19 cellular contexts compared by ENCODE assay signal in genomic region chr7:107430057-107430456, GRCh38. TPM values are rescaled to one million over a fixed set of nuclear protein-coding genes. Genes with fewer than 3 reads are reported as not detected.
DNase-seq lines count a peak whose midpoint lies in the region; ATAC-seq, FAIRE-seq and TF ChIP-seq lines count a peak whose summit lies in the region.
"Had no signal": no experiment of that assay in that cellular context is flagged by ENCODE, and none has a peak within 500 bp of the region (broad histone marks: within the 10 kb centered on the region; RNA-seq: fewer than 3 reads in every experiment).

No MANE protein-coding gene starts in this region.

- H3K4me3 ChIP-seq in HepG2 (replicated peaks in 1 of 3; ENCODE audit: insufficient read depth in 1 of 3, low read depth in 2 of 3, low read length in 3 of 3) (no peak overlapping the region), right lobe of liver (no peak overlapping the region)
- H3K4me3 ChIP-seq: BLaER1, GM23248 had no signal

- H3K27me3 ChIP-seq in HepG2 (ENCODE audit: control insufficient read depth in 1 of 2, insufficient read depth in 2 of 2, low read length in 2 of 2) = no peaks in the 10 kb centered on the region
- H3K27me3 ChIP-seq in right lobe of liver = no peaks in the 10 kb centered on the region
- H3K27me3 ChIP-seq: BLaER1 had no signal

- no peak overlapping the region for H2AFZ ChIP-seq in HepG2 (ENCODE audit: low read length)
- H2AFZ ChIP-seq: GM23248 had no signal

- peaks cover 27 to 42% of the 10 kb centered on the region in 2 donors for H3K36me3 Mint-ChIP-seq in stimulated activated naive B cell treated with anti-CD40 and anti-IgM and Interleukin-4, amounts not matched to agents 10 μg/mL and 1 μg/mL and 100 μg/mL, for 72 hours

- peaks cover 3 to 9% of the 10 kb centered on the region in 2 donors for H3K9me3 Mint-ChIP-seq in stimulated activated naive B cell treated with anti-CD40 and anti-IgM and Interleukin-4, amounts not matched to agents 10 μg/mL and 1 μg/mL and 100 μg/mL, for 72 hours

- TF ChIP-seq CTCF in HepG2 (CRISPR knock-in tag; IDR thresholded peaks at IDR 0.05) = no peak
- no peak for TF ChIP-seq CTCF in right lobe of liver (IDR thresholded peaks at IDR 0.05)

- POLR2A ChIA-PET in HepG2 (lab: Yijun Ruan, JAX) = no interaction called here

- no peaks in the 10 kb centered on the region for H3K4me1 ChIP-seq in HepG2 (ENCODE audit: insufficient read depth, low read length)
- no peaks in the 10 kb centered on the region for H3K4me1 ChIP-seq in right lobe of liver
- H3K4me1 ChIP-seq: BLaER1 had no signal

- H3K79me2 ChIP-seq in HepG2 (ENCODE audit: insufficient read depth, low read length) = no peaks in the 10 kb centered on the region

- H3K9me3 ChIP-seq in HepG2 (ENCODE audit: low read length) (no peaks in the 10 kb centered on the region), right lobe of liver (no peaks in the 10 kb centered on the region)

- no peak for FAIRE-seq in HepG2 (lab: Jason Lieb, UNC)
- FAIRE-seq: H54 had no signal

- no peak for TF ChIP-seq POLR2A in HepG2 (IDR thresholded peaks at IDR 0.05; ENCODE audit: insufficient read depth in 1 of 2, low read depth in 2 of 2, low read length in 2 of 2)
- TF ChIP-seq POLR2A in right lobe of liver (IDR thresholded peaks at IDR 0.05) = no peak

- peaks cover 6 to 15% of the 10 kb centered on the region in 2 donors for H3K4me1 Mint-ChIP-seq in stimulated activated naive B cell treated with anti-CD40 and anti-IgM and Interleukin-4, amounts not matched to agents 10 μg/mL and 1 μg/mL and 100 μg/mL, for 72 hours

- TF ChIP-seq RAD21 in HepG2 (CRISPR knock-in tag; IDR thresholded peaks at IDR 0.05) = no peak

- no peaks in the 10 kb centered on the region for H3K27me3 Mint-ChIP-seq in stimulated activated naive B cell treated with anti-CD40 and anti-IgM and Interleukin-4, amounts not matched to agents 10 μg/mL and 1 μg/mL and 100 μg/mL, for 72 hours

- H3K9ac ChIP-seq in HepG2 (ENCODE audit: insufficient read depth, low read depth, low read length) = no peak overlapping the region
- H3K9ac ChIP-seq: BLaER1, GM23248 had no signal

- no peaks in the 10 kb centered on the region for H4K20me1 ChIP-seq in HepG2 (ENCODE audit: insufficient read depth, low read length)
- H4K20me1 ChIP-seq: BLaER1 had no signal

- TSS peak; percentile 23 for BruUV-seq in HepG2 (replicated peaks; lab: Mats Ljungman, UMichigan)

- no peak for ATAC-seq in HepG2
- no peak for ATAC-seq in right lobe of liver
- peak; percentile 54 to 63 for ATAC-seq in stimulated activated naive B cell treated with anti-CD40 and anti-IgM and Interleukin-4, amounts not matched to agents 10 μg/mL and 1 μg/mL and 100 μg/mL, for 72 hours (replicated peaks)
- no peak for ATAC-seq in HG03139 (IDR thresholded peaks at IDR 0.05; ENCODE audit: unreplicated experiment)
- ATAC-seq: CD8-positive, alpha-beta T cell had no signal

- H3K4me3 Mint-ChIP-seq in stimulated activated naive B cell treated with anti-CD40 and anti-IgM and Interleukin-4, amounts not matched to agents 10 μg/mL and 1 μg/mL and 100 μg/mL, for 72 hours = no peak overlapping the region
- H3K4me3 Mint-ChIP-seq: CD14-positive monocyte; CD8-positive, alpha-beta T cell had no signal

- CTCF ChIA-PET in HepG2 (lab: Yijun Ruan, JAX; ENCODE audit: low intra/inter-chr PET ratio, low total read pairs) = no interaction called here

- no peak for TF ChIP-seq EP300 in HepG2 (IDR thresholded peaks at IDR 0.05; ENCODE audit: low read depth in 2 of 2, low read length in 2 of 2)
- no peak for TF ChIP-seq EP300 in HepG2 (CRISPR knock-in tag; IDR thresholded peaks at IDR 0.05; ENCODE audit: borderline replicate concordance)

- intact Hi-C loops in HepG2 (cut with micrococcal nuclease; ENCODE audit: unreplicated experiment) (no loop called here), right lobe of liver (cut with DNase I) (no loop called here)

- H3K27ac ChIP-seq in HepG2 (ENCODE audit: extremely low read length, insufficient read depth, low read length) = no peak overlapping the region
- no peak overlapping the region for H3K27ac ChIP-seq in right lobe of liver
- H3K27ac ChIP-seq: BLaER1, GM23248 had no signal

- peak overlapping the region; percentile 2 for H3K27ac Mint-ChIP-seq in stimulated activated naive B cell treated with anti-CD40 and anti-IgM and Interleukin-4, amounts not matched to agents 10 μg/mL and 1 μg/mL and 100 μg/mL, for 72 hours
- H3K27ac Mint-ChIP-seq: CD14-positive monocyte; CD8-positive, alpha-beta T cell had no signal

- in situ Hi-C loops in HepG2 (cut with HindIII; ENCODE audit: extremely low pct_ligation_motif_present, low pct_unique_long_range_greater_than_20kb) (no loop called here), KBM-7 (cut with MboI; ENCODE audit: low pct_unique_long_range_greater_than_20kb, low sequenced_read_pairs) (no loop called here)

- no peak overlapping the region for H3K4me2 ChIP-seq in HepG2 (ENCODE audit: low read depth, low read length)
- H3K4me2 ChIP-seq: BLaER1 had no signal

- DNase-seq in HepG2 (ENCODE audit: low spot score) (no peak), right lobe of liver (no peak), KBM-7 (peak; percentile 7), MV-4-11 (lab: John Stamatoyannopoulos, UW) (peak; percentile 40), H4 (ENCODE audit: low spot score) (no peak), NCI-H345 treated with DMSO at 0.1 percent for 48 hours (lab: John Stamatoyannopoulos, UW; ENCODE audit: unreplicated experiment) (no peak)
- DNase-seq in stimulated activated naive B cell treated with anti-CD40 and anti-IgM and Interleukin-4, amounts not matched to agents 10 μg/mL and 1 μg/mL and 100 μg/mL, for 72 hours = no peak
- DNase-seq: Calu3; CD8-positive, alpha-beta T cell; DMS79 treated with DMSO at 0.1 percent for 48 hours; GF-D8; GM23248; HCEC 1CT had no signal

- peaks cover 0 to 8% of the 10 kb centered on the region in 2 experiments; a peak in 1 of 5 replicates for H3K36me3 ChIP-seq in HepG2 (replicated peaks in 1 of 2; ENCODE audit: control insufficient read depth in 1 of 2, insufficient read depth in 2 of 2, low read length in 2 of 2)
- no peaks in the 10 kb centered on the region for H3K36me3 ChIP-seq in right lobe of liver

TF ChIP-seq in HepG2, 621 proteins besides CTCF, POLR2A, EP300 and RAD21:
- no peak for TF ChIP-seq SRY (CRISPR knock-in tag; IDR thresholded peaks at IDR 0.05)

RNA-seq across cellular contexts. Expression of gene GPR22, which starts 39.8 kb away (rescaled TPM):
- total RNA-seq in HepG2 (2016; rRNA removed; fragmentation: Illumina TruSeq; extraction: Trizol) (not detected in 2 replicates), right lobe of liver (not detected)
- not detected in 2 replicates for total RNA-seq in HepG2 (2016; cell fraction: cytosol; rRNA removed; fragmentation: Illumina TruSeq; extraction: Trizol; ENCODE audit: low read depth)
- not detected in 2 replicates for total RNA-seq in HepG2 (2016; cell fraction: insoluble cytoplasmic fraction; rRNA removed; fragmentation: Illumina TruSeq; extraction: Trizol)
- not detected in 2 replicates for total RNA-seq in HepG2 (2016; cell fraction: membrane; rRNA removed; fragmentation: Illumina TruSeq; extraction: Trizol)
- not detected in 2 replicates for total RNA-seq in HepG2 (2016; cell fraction: nucleus; rRNA removed; fragmentation: Illumina TruSeq; extraction: Trizol)
- polyA plus RNA-seq in HepG2 (2011; rRNA removed) = not detected in 2 replicates
- not detected in 2 replicates for polyA plus RNA-seq in HepG2 (2011; cell fraction: cytosol; rRNA removed)
- polyA plus RNA-seq in HepG2 (2011; cell fraction: nucleus; rRNA removed) = not detected in 2 replicates
- 0.11 TPM in 1 of 2 replicates, not detected in the other for polyA plus RNA-seq in HepG2 (2012)
- polyA plus RNA-seq in HepG2 (2016; cell fraction: cytosol; fragmentation: Illumina TruSeq; extraction: Trizol; ENCODE audit: low read depth) = not detected in 2 replicates
- polyA plus RNA-seq in HepG2 (2016; cell fraction: insoluble cytoplasmic fraction; fragmentation: Illumina TruSeq; extraction: Trizol; ENCODE audit: low read depth) = not detected in 2 replicates
- polyA plus RNA-seq in HepG2 (2016; cell fraction: membrane; fragmentation: Illumina TruSeq; extraction: Trizol; ENCODE audit: low read depth) = not detected in 2 replicates
- polyA plus RNA-seq in HepG2 (2016; cell fraction: nucleus; fragmentation: Illumina TruSeq; extraction: Trizol; ENCODE audit: insufficient read depth, low read depth) = not detected in 2 replicates
- not detected in 2 replicates for polyA minus RNA-seq in HepG2 (2011; rRNA and poly(A)+ RNA removed; ENCODE audit: low replicate concordance)
- not detected in 2 replicates for polyA minus RNA-seq in HepG2 (2011; cell fraction: cytosol; rRNA and poly(A)+ RNA removed)
- 0.26 TPM in 1 of 2 replicates, not detected in the other for polyA minus RNA-seq in HepG2 (2011; cell fraction: nucleus; rRNA and poly(A)+ RNA removed)
- total RNA-seq in H4 (2014; rRNA removed; shearing (Covaris generic)) = not detected in 2 replicates
- total RNA-seq: A673; Calu3; CD8-positive, alpha-beta T cell; GM23248 had no signal
- polyA plus RNA-seq: AG04450 had no signal

Comparison
In these comparisons a context has a peak if more than half of its experiments do, and no peak if none do; other contexts are left out.
1. ATAC-seq: peak in stimulated activated naive B cell treated with anti-CD40 and anti-IgM and Interleukin-4, amounts not matched to agents 10 μg/mL and 1 μg/mL and 100 μg/mL, for 72 hours (2 of 2); none in HepG2 (single experiment), right lobe of liver (0 of 4) and HG03139 (single experiment).
2. DNase-seq: peak in KBM-7 (single experiment) and MV-4-11 (single experiment); none in HepG2 (single experiment), right lobe of liver (0 of 3), stimulated activated naive B cell treated with anti-CD40 and anti-IgM and Interleukin-4, amounts not matched to agents 10 μg/mL and 1 μg/mL and 100 μg/mL, for 72 hours (single experiment), H4 (single experiment) and NCI-H345 treated with DMSO at 0.1 percent for 48 hours (single experiment).